9 cellular contexts compared by ENCODE assay signal in genomic region chr4:76197971-76198410, GRCh38. TPM values are rescaled to one million over a fixed set of nuclear protein-coding genes. Genes with fewer than 3 reads are reported as not detected.
DNase-seq lines count a peak whose midpoint lies in the region; ATAC-seq and TF ChIP-seq lines count a peak whose summit lies in the region.
"Had no signal": no experiment of that assay in that cellular context is flagged by ENCODE, and none has a peak within 500 bp of the region (broad histone marks: within the 10 kb centered on the region; RNA-seq: fewer than 3 reads in every experiment).

No MANE protein-coding gene starts in this region.

- TF ChIP-seq POLR2A in thyroid gland (IDR thresholded peaks at IDR 0.05), result no peak

- WGBS in thyroid gland, 2 donors, result 7 to 8% methylated on average over 5 of the region's 5 CpGs

- H3K9me3 ChIP-seq in thyroid gland, result no peaks in the 10 kb centered on the region
- H3K9me3 ChIP-seq: SJSA1 had no signal

- ATAC-seq in HG03159 (IDR thresholded peaks at IDR 0.05; ENCODE audit: unreplicated experiment), result peak; percentile 11

- peak overlapping the region; percentile 24; the same call in 1 of the 2 replicates for H3K4me3 ChIP-seq in GM08714 (ENCODE audit: low read length)
- no peak overlapping the region for H3K4me3 ChIP-seq in thyroid gland (replicated peaks in 1 of 3)
- H3K4me3 ChIP-seq: SJSA1 had no signal

- intact Hi-C loops in thyroid gland (cut with DNase I), result loop anchor here (10.0 kb wide), 1 partner anchor 57 kb away; the partner anchor contains the start of gene FAM47E

- TF ChIP-seq CTCF in thyroid gland (IDR thresholded peaks at IDR 0.05), result no peak

- peak; percentile 88 for DNase-seq in NCI-H82 (lab: John Stamatoyannopoulos, UW)
- DNase-seq in caudate nucleus (lab: John Stamatoyannopoulos, UW), result peak in 59 of 61 donors; percentile 12 to 87 (median 62)
- DNase-seq in medulla oblongata (ENCODE audit: extremely low spot score), result peak; percentile 92
- DNase-seq in thyroid gland, result peak; percentile 62 to 63
- no peak for DNase-seq in DMS114 treated with DMSO at 0.1 percent for 48 hours (lab: John Stamatoyannopoulos, UW; ENCODE audit: unreplicated experiment)
- no peak for DNase-seq in RKO (ENCODE audit: low spot score)

- H3K27me3 ChIP-seq in thyroid gland, result no peaks in the 10 kb centered on the region
- H3K27me3 ChIP-seq: SJSA1 had no signal

- H3K36me3 ChIP-seq in thyroid gland, result peaks cover 0 to under 1% of the 10 kb centered on the region in 2 donors

- peaks cover 57 to 85% of the 10 kb centered on the region in 2 donors for H3K4me1 ChIP-seq in thyroid gland

- H3K27ac ChIP-seq in caudate nucleus (ENCODE audit: low read depth, low read length) (peak overlapping the region; percentile 92), thyroid gland (peak overlapping the region; percentile 76 to 85 (median 84))
- H3K27ac ChIP-seq: SJSA1 had no signal

RNA-seq across cellular contexts. Expression of gene SCARB2, which starts 15.6 kb away (rescaled TPM):
- total RNA-seq in thyroid gland, result 100 to 1,000 TPM; 178 to 271 (median 206) TPM

RNA-seq across cellular contexts. Expression of gene NUP54, which starts 49.8 kb away (rescaled TPM):
- total RNA-seq in thyroid gland, result 10 to 100 TPM; 37.7 to 49.7 (median 48.8) TPM

RNA-seq across cellular contexts. Expression of gene FAM47E, which starts 53.5 kb away (rescaled TPM):
- total RNA-seq in thyroid gland, result 10 to 100 TPM in 3 of 4 donors, 1 to 10 TPM in 1; 9.7 to 16.9 (median 13.7) TPM
- total RNA-seq: SJSA1 had no signal

Comparison
In these comparisons a context has a peak if more than half of its experiments do, and no peak if none do; other contexts are left out.
1. DNase-seq: peak in NCI-H82 (single experiment), caudate nucleus (59 of 61), medulla oblongata (single experiment) and thyroid gland (2 of 2); none in DMS114 treated with DMSO at 0.1 percent for 48 hours (single experiment) and RKO (single experiment).